8 cellular contexts compared by ENCODE assay signal in the genomic region with DNA sequence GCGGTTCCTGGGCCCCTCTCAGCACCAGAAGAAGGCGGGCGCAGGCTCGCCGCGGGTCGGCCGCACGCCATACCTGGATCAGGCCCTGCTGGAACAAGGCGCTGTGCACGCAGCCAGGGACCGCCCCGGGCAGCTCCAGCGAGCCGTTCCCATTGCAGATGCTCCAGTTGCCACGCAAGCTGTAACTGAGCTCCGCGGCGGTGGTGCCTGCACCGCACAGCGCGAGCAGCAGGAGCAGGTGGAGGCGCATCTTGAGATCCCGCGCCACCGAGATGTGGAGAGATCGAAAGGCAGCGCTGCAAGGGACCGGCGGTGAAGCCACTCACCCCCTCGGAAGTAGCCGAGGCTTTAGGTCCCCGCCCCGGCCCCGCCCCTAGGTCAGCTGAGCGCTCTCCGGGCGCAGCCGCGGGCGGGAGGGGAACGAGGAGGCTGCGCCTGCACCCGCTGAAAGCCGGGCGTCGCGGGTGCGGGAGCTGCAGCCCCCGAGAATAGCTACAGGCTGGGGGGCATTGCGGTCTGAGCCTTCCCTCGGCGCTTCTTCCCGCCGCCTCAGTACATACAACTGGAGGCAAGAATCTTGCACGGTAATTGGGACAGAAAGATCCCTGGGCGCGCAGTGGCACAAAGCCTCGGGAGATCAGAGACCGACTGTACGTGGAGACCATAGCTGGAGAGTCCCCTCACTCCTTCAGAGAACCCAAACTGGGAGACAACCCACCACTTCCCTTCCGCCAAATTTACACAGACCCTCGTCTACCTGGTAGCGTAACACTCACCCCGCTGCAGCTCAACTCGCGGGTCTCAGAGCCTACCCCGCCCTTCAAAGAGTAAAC. TPM values are rescaled to one million over a fixed set of nuclear protein-coding genes. Genes with fewer than 3 reads are reported as not detected.
DNase-seq lines count a peak whose midpoint lies in the region; ATAC-seq, FAIRE-seq and TF ChIP-seq lines count a peak whose summit lies in the region.

A gene (minus strand): TSS at position 324 of the 833 bp plus-strand sequence. CDS start 74 bp downstream, at position 250.

- H3K9me3 ChIP-seq in HepG2 (ENCODE audit: low read length): no peaks in the 10 kb centered on the region

- no peaks in the 10 kb centered on the region for H3K9me3 Mint-ChIP-seq in activated CD4-positive, alpha-beta T cell treated with anti-CD3 and anti-CD28 coated beads, Interleukin-2, amount 10 ng/mL, durations not matched to agents 24 days and 14 days

- TF ChIP-seq RAD21 in HepG2 (CRISPR knock-in tag; IDR thresholded peaks at IDR 0.05): peak; percentile 46; the same call in 1 of the 2 replicates

- no peaks in the 10 kb centered on the region for H3K36me3 ChIP-seq in HepG2 (replicated peaks in 1 of 2; ENCODE audit: control insufficient read depth in 1 of 2, insufficient read depth in 2 of 2, low read length in 2 of 2)

- in situ Hi-C loops in HepG2 (cut with HindIII; ENCODE audit: extremely low pct_ligation_motif_present, low pct_unique_long_range_greater_than_20kb): no loop called here

- H3K4me1 Mint-ChIP-seq in activated CD4-positive, alpha-beta T cell treated with anti-CD3 and anti-CD28 coated beads, Interleukin-2, amount 10 ng/mL, durations not matched to agents 24 days and 14 days: peaks cover 28% of the 10 kb centered on the region

- peak within 1 kb of the TSS; percentile 88 for H3K4me3 Mint-ChIP-seq in activated CD4-positive, alpha-beta T cell treated with anti-CD3 and anti-CD28 coated beads, Interleukin-2, amount 10 ng/mL, durations not matched to agents 24 days and 14 days

- no peaks in the 10 kb centered on the region for H4K20me1 ChIP-seq in HepG2 (ENCODE audit: insufficient read depth, low read length)

- no peaks in the 10 kb centered on the region; a peak in 1 of 5 replicates for H3K27me3 ChIP-seq in HepG2 (ENCODE audit: control insufficient read depth in 1 of 2, insufficient read depth in 2 of 2, low read length in 2 of 2)

- no peak for FAIRE-seq in HepG2 (lab: Jason Lieb, UNC)

- DNase-seq in C1 segment of cervical spinal cord (lab: John Stamatoyannopoulos, UW) (peak in 13 of 14 donors; percentile 47 to 88 (median 80)), NCI-H69 (lab: John Stamatoyannopoulos, UW) (peak; percentile 87), dedifferentiated amniotic fluid mesenchymal stem cell (ENCODE audit: extremely low spot score) (peak; percentile 62), HepG2 (ENCODE audit: low spot score) (peak; percentile 63)
- peak; percentile 94 for DNase-seq in activated CD4-positive, alpha-beta T cell treated with anti-CD3 and anti-CD28 coated beads, Interleukin-2, amount 10 ng/mL, durations not matched to agents 24 days and 14 days
- peak; percentile 72 to 78 for DNase-seq in stimulated activated CD4-positive, alpha-beta T cell treated with anti-CD3 and anti-CD28 coated beads, Interleukin-2, amount 100 ng/mL, for 48 hours

- TF ChIP-seq POLR2A in HepG2 (IDR thresholded peaks at IDR 0.05; ENCODE audit: insufficient read depth in 1 of 2, low read depth in 2 of 2, low read length in 2 of 2): peak; percentile 70 to 85

- peak within 1 kb of the TSS; percentile 99 for H3K4me2 ChIP-seq in HepG2 (ENCODE audit: low read depth, low read length)

- H3K4me1 ChIP-seq in HepG2 (ENCODE audit: insufficient read depth, low read length): peaks cover 46% of the 10 kb centered on the region

- H3K9ac ChIP-seq in HepG2 (ENCODE audit: insufficient read depth, low read depth, low read length): peak within 1 kb of the TSS; percentile 70

- POLR2A ChIA-PET in HepG2 (lab: Yijun Ruan, JAX): interaction anchor here (1.1 to 2.0 kb wide), 7 partner anchors 18 to 140 kb away, joined by 3 to 19 read pairs (median 5); a partner anchor contains a TSS

- peaks cover 6% of the 10 kb centered on the region for H3K36me3 Mint-ChIP-seq in activated CD4-positive, alpha-beta T cell treated with anti-CD3 and anti-CD28 coated beads, Interleukin-2, amount 10 ng/mL, durations not matched to agents 24 days and 14 days (ENCODE audit: low read depth)

- 2% methylated on average over 12 of the region's 68 CpGs for WGBS in HepG2 (ENCODE audit: low lambda C conversion rate)

- TF ChIP-seq CTCF in HepG2 (CRISPR knock-in tag; IDR thresholded peaks at IDR 0.05): peak; percentile 27; the same call in 1 of the 2 replicates

- peaks cover 13% of the 10 kb centered on the region for H3K27me3 Mint-ChIP-seq in activated CD4-positive, alpha-beta T cell treated with anti-CD3 and anti-CD28 coated beads, Interleukin-2, amount 10 ng/mL, durations not matched to agents 24 days and 14 days

- peak within 1 kb of the TSS; percentile 93 for H2AFZ ChIP-seq in HepG2 (ENCODE audit: low read length)

- peak within 1 kb of the TSS; percentile 84 to 95 (median 90) for H3K4me3 ChIP-seq in HepG2 (replicated peaks in 1 of 3; ENCODE audit: insufficient read depth in 1 of 3, low read depth in 2 of 3, low read length in 3 of 3)

- CTCF ChIA-PET in HepG2 (lab: Yijun Ruan, JAX; ENCODE audit: low intra/inter-chr PET ratio, low total read pairs): no interaction called here

- BruUV-seq in HepG2 (replicated peaks; lab: Mats Ljungman, UMichigan): no TSS peak

- peaks cover 40% of the 10 kb centered on the region for H3K79me2 ChIP-seq in HepG2 (ENCODE audit: insufficient read depth, low read length)

- intact Hi-C loops in activated CD4-positive, alpha-beta T cell treated with anti-CD3 and anti-CD28 coated beads, Interleukin-2, amount 10 ng/mL, durations not matched to agents 24 days and 14 days (cut with micrococcal nuclease): loop anchor here (1.0 to 10.0 kb wide), 8 partner anchors 36 to 434 kb away; a partner anchor contains a TSS
- intact Hi-C loops in HepG2 (cut with micrococcal nuclease; ENCODE audit: unreplicated experiment): loop anchor here (5.0 kb wide), 2 partner anchors 44 to 66 kb away; a partner anchor contains a TSS

- peak within 1 kb of the TSS; percentile 69 for H3K27ac ChIP-seq in HepG2 (ENCODE audit: extremely low read length, insufficient read depth, low read length)

- H3K27ac Mint-ChIP-seq in activated CD4-positive, alpha-beta T cell treated with anti-CD3 and anti-CD28 coated beads, Interleukin-2, amount 10 ng/mL, durations not matched to agents 24 days and 14 days: peak within 1 kb of the TSS; percentile 87

- no peak for TF ChIP-seq EP300 in HepG2 (IDR thresholded peaks at IDR 0.05; ENCODE audit: low read depth in 2 of 2, low read length in 2 of 2)
- no peak for TF ChIP-seq EP300 in HepG2 (CRISPR knock-in tag; IDR thresholded peaks at IDR 0.05; ENCODE audit: borderline replicate concordance)

- ATAC-seq in GM19328 (IDR thresholded peaks at IDR 0.05; ENCODE audit: unreplicated experiment) (peak; percentile 95), HG03460 (IDR thresholded peaks at IDR 0.05; ENCODE audit: unreplicated experiment) (peak; percentile 90), HepG2 (peak; percentile 95)

TF ChIP-seq in HepG2, 621 proteins besides CTCF, POLR2A, EP300 and RAD21 (continues in another document):
- TF ChIP-seq ZNF619 (CRISPR knock-in tag; IDR thresholded peaks at IDR 0.05): peak; percentile 72
- TF ChIP-seq ZFP62 (CRISPR knock-in tag; IDR thresholded peaks at IDR 0.05): no peak
- TF ChIP-seq HOXA5 (CRISPR knock-in tag; IDR thresholded peaks at IDR 0.05): 0 out of 2 replicates have a peak, but pooled peaks have one; percentile 18
- peak; percentile 30; the same call in 1 of the 2 replicates for TF ChIP-seq BHLHE40 (IDR thresholded peaks at IDR 0.05; ENCODE audit: low read length)

RNA-seq across cellular contexts. Expression of the gene that starts here (rescaled TPM):
- total RNA-seq in activated CD4-positive, alpha-beta T cell treated with anti-CD3 and anti-CD28 coated beads, Interleukin-2, amount 10 ng/mL, durations not matched to agents 24 days and 14 days: 8.2 and 9.4 TPM in 2 replicates
- 17.1 and 33.3 TPM in 2 replicates for total RNA-seq in HepG2 (2016; rRNA removed; fragmentation: Illumina TruSeq; extraction: Trizol)
- 13.0 and 17.3 TPM in 2 replicates for total RNA-seq in HepG2 (2016; cell fraction: cytosol; rRNA removed; fragmentation: Illumina TruSeq; extraction: Trizol; ENCODE audit: low read depth)
- 15.2 and 34.6 TPM in 2 replicates for total RNA-seq in HepG2 (2016; cell fraction: insoluble cytoplasmic fraction; rRNA removed; fragmentation: Illumina TruSeq; extraction: Trizol)
- 11.0 and 13.6 TPM in 2 replicates for total RNA-seq in HepG2 (2016; cell fraction: membrane; rRNA removed; fragmentation: Illumina TruSeq; extraction: Trizol)
- 32.1 and 36.1 TPM in 2 replicates for total RNA-seq in HepG2 (2016; cell fraction: nucleus; rRNA removed; fragmentation: Illumina TruSeq; extraction: Trizol)
- 11.7 and 11.9 TPM in 2 replicates for polyA plus RNA-seq in HepG2 (2011; rRNA removed)
- 7.6 and 12.6 TPM in 2 replicates for polyA plus RNA-seq in HepG2 (2011; cell fraction: cytosol; rRNA removed)
- polyA plus RNA-seq in HepG2 (2011; cell fraction: nucleus; rRNA removed): 17.6 and 20.6 TPM in 2 replicates
- polyA plus RNA-seq in HepG2 (2012): 30.1 and 31.4 TPM in 2 replicates
- polyA plus RNA-seq in HepG2 (2016; cell fraction: cytosol; fragmentation: Illumina TruSeq; extraction: Trizol; ENCODE audit: low read depth): 1.2 and 1.4 TPM in 2 replicates
- polyA plus RNA-seq in HepG2 (2016; cell fraction: insoluble cytoplasmic fraction; fragmentation: Illumina TruSeq; extraction: Trizol; ENCODE audit: low read depth): 8.8 and 10.0 TPM in 2 replicates
- polyA plus RNA-seq in HepG2 (2016; cell fraction: membrane; fragmentation: Illumina TruSeq; extraction: Trizol; ENCODE audit: low read depth): 3.3 and 3.9 TPM in 2 replicates
- 28.0 and 30.1 TPM in 2 replicates for polyA plus RNA-seq in HepG2 (2016; cell fraction: nucleus; fragmentation: Illumina TruSeq; extraction: Trizol; ENCODE audit: insufficient read depth, low read depth)
- polyA minus RNA-seq in HepG2 (2011; rRNA and poly(A)+ RNA removed; ENCODE audit: low replicate concordance): 10.8 and 29.4 TPM in 2 replicates
- 14.9 and 17.1 TPM in 2 replicates for polyA minus RNA-seq in HepG2 (2011; cell fraction: cytosol; rRNA and poly(A)+ RNA removed)
- 39.5 and 40.0 TPM in 2 replicates for polyA minus RNA-seq in HepG2 (2011; cell fraction: nucleus; rRNA and poly(A)+ RNA removed)

Comparison
In these comparisons a context has a peak if more than half of its experiments do, and no peak if none do; other contexts are left out.
1. Peak in every context shown above with its lines: DNase-seq, ATAC-seq, H3K4me3 ChIP-seq and H3K27ac ChIP-seq.